Comparison of ENCODE assay signal across 33 cellular contexts in genomic region chr10:109988231-109988630, GRCh38. TPM values are rescaled to one million over a fixed set of nuclear protein-coding genes. Genes with fewer than 3 reads are reported as not detected.
DNase-seq lines count a peak whose midpoint lies in the region; ATAC-seq and TF ChIP-seq lines count a peak whose summit lies in the region.
"Had no signal": no experiment of that assay in that cellular context is flagged by ENCODE, and none has a peak within 500 bp of the region (broad histone marks: within the 10 kb centered on the region; RNA-seq: fewer than 3 reads in every experiment).

No MANE protein-coding gene starts in this region.

- no peak for TF ChIP-seq CTCF in colonic mucosa (IDR thresholded peaks at IDR 0.05)

- H3K9me3 ChIP-seq in adipocyte (ENCODE audit: control insufficient read depth, low read length): no peaks in the 10 kb centered on the region
- H3K9me3 ChIP-seq in subcutaneous abdominal adipose tissue (ENCODE audit: control insufficient read depth in 5 of 5, low read length in 5 of 5): no peaks in the 10 kb centered on the region
- no peaks in the 10 kb centered on the region for H3K9me3 ChIP-seq in colonic mucosa
- H3K9me3 ChIP-seq: BE2C, gastroesophageal sphincter, HAP-1, pancreas had no signal

- H3K4me1 ChIP-seq in adipocyte (ENCODE audit: control insufficient read depth, insufficient read depth, low read length): peaks cover 24% of the 10 kb centered on the region
- H3K4me1 ChIP-seq in subcutaneous abdominal adipose tissue (ENCODE audit: control insufficient read depth in 5 of 5, insufficient read depth in 5 of 5, low read length in 5 of 5): peaks cover 0 to 5% (median 0%) of the 10 kb centered on the region in 5 donors
- H3K4me1 ChIP-seq in colonic mucosa: no peaks in the 10 kb centered on the region
- H3K4me1 ChIP-seq: BE2C, gastroesophageal sphincter, HAP-1, pancreas had no signal

- H3K27me3 ChIP-seq in adipocyte (replicated peaks; ENCODE audit: control insufficient read depth, insufficient read depth, low read length) (no peaks in the 10 kb centered on the region), subcutaneous abdominal adipose tissue (ENCODE audit: control insufficient read depth in 5 of 5, insufficient read depth in 4 of 5, low read length in 5 of 5) (no peaks in the 10 kb centered on the region), colonic mucosa (no peaks in the 10 kb centered on the region)
- H3K27me3 ChIP-seq: BE2C, gastroesophageal sphincter, pancreas, tibial nerve had no signal

- ATAC-seq in HG03460 (IDR thresholded peaks at IDR 0.05; ENCODE audit: unreplicated experiment): no peak
- ATAC-seq: esophagus mucosa; gastroesophageal sphincter; natural killer cell treated with Interleukin-12 subunit alpha and Interleukin-12 subunit beta and Interleukin-15 and Interleukin-18, amount 100 ng/mL, for 72 hours; right cardiac atrium; stimulated activated naive CD8-positive, alpha-beta T cell treated with anti-CD3 and anti-CD28 coated beads, Interleukin-15, amount 100 ng/mL, for 72 hours had no signal

- H3K27ac ChIP-seq in subcutaneous abdominal adipose tissue (ENCODE audit: low read depth, low read length) (peak overlapping the region; percentile 12), colonic mucosa (no peak overlapping the region)
- H3K27ac ChIP-seq: gastroesophageal sphincter, tibial nerve had no signal

- H3K36me3 ChIP-seq in adipocyte (ENCODE audit: control insufficient read depth, insufficient read depth, low read length, severe bottlenecking): no peaks in the 10 kb centered on the region
- no peaks in the 10 kb centered on the region for H3K36me3 ChIP-seq in subcutaneous abdominal adipose tissue (ENCODE audit: control insufficient read depth in 5 of 5, insufficient read depth in 5 of 5, low read length in 5 of 5)
- H3K36me3 ChIP-seq in colonic mucosa: no peaks in the 10 kb centered on the region
- H3K36me3 ChIP-seq: BE2C, gastroesophageal sphincter, HAP-1, pancreas, tibial nerve had no signal

- intact Hi-C loops in colonic mucosa (cut with DNase I): no loop called here

- DNase-seq in GM03348 (ENCODE audit: low spot score) (peak; percentile 42), adipocyte (ENCODE audit: low read depth) (peak; percentile 72), fibroblast of peridontal ligament (ENCODE audit: extremely low read depth) (peak; percentile 74), COLO668 (lab: John Stamatoyannopoulos, UW; ENCODE audit: unreplicated experiment) (no peak), colonic mucosa (no peak), iPS-NIHi7 (ENCODE audit: extremely low spot score) (no peak)
- DNase-seq: activated B cell treated with CpG ODN at 0.5 μM for 24 hours; activated CD4-positive, alpha-beta T cell treated with anti-CD3 and anti-CD28 coated beads, Interleukin-2, amount 50 U/mL, for 1 hour; activated effector memory CD4-positive, alpha-beta T cell treated with anti-CD3 and anti-CD28 coated beads, Interleukin-2, amount 50 U/mL, for 16 hours; activated naive CD8-positive, alpha-beta T cell treated with anti-CD3 and anti-CD28 coated beads for 36 hours; activated T-cell treated with anti-CD3 and anti-CD28 coated beads, Interleukin-2, amount 50 U/mL, for 24 hours; BE2C; dermis blood vessel endothelial cell; DMS153; hypothalamus; immature natural killer cell; left cardiac atrium; MV-4-11; NCI-H1436 treated with DMSO at 0.1 percent for 48 hours; NCI-H2107; NCI-H446 treated with DMSO at 0.1 percent for 48 hours; NCI-H82; pancreas; right cardiac atrium; stimulated activated CD4-positive, alpha-beta T cell treated with anti-CD3 and anti-CD28 coated beads, Interleukin-1b, Interleukin-23, amount 100 ng/mL, for 48 hours; stimulated activated naive CD8-positive, alpha-beta T cell treated with anti-CD3 and anti-CD28 coated beads, Interleukin-15, amount 100 ng/mL, for 72 hours had no signal

- H3K9ac ChIP-seq in adipocyte (ENCODE audit: low read length) (no peak overlapping the region), subcutaneous abdominal adipose tissue (ENCODE audit: low read length in 5 of 5) (no peak overlapping the region), colonic mucosa (ENCODE audit: low read depth in 2 of 2, low read length in 2 of 2) (no peak overlapping the region)

- H3K4me3 ChIP-seq in adipocyte (ENCODE audit: low read length): peak overlapping the region; percentile 39
- no peak overlapping the region for H3K4me3 ChIP-seq in subcutaneous abdominal adipose tissue (ENCODE audit: low read depth in 1 of 5, low read length in 5 of 5)
- no peak overlapping the region for H3K4me3 ChIP-seq in colonic mucosa
- H3K4me3 ChIP-seq: gastroesophageal sphincter, HAP-1, pancreas, tibial nerve had no signal

RNA-seq across cellular contexts. Expression of gene ADD3, which starts 19.6 kb away (rescaled TPM):
- total RNA-seq in colonic mucosa: 100 to 1,000 TPM; 127 to 131 TPM

Comparison
In these comparisons a context has a peak if more than half of its experiments do, and no peak if none do; other contexts are left out.
1. DNase-seq: peak in GM03348 (single experiment), adipocyte (single experiment) and fibroblast of peridontal ligament (single experiment); none in COLO668 (single experiment), colonic mucosa (single experiment) and iPS-NIHi7 (single experiment).